In the genomic region with DNA sequence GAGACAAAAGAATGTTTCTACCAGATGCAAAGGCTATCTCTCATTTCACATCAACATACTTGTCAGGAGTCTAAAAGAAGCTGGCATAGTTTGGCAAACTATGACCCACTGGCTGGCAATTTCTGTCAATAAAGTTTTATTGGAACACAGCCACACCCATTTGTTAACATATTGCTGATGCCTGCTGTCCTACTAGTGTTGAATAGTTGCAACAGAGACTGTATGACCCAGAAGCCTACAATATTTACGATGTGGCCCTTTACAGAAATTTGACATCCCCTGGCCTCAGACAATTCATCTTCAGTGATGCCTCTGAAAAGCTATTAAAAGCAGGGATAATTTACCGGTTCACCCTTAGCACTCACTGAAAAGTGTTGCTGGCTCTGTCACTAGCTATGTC, we compare ENCODE assay signal across 11 cellular contexts.
DNase-seq lines count a peak whose midpoint lies in the region; ATAC-seq and TF ChIP-seq lines count a peak whose summit lies in the region.
"Had no signal": no experiment of that assay in that cellular context is flagged by ENCODE, and none has a peak within 500 bp of the region (broad histone marks: within the 10 kb centered on the region; RNA-seq: fewer than 3 reads in every experiment).

No MANE protein-coding gene starts in this region.

- no peaks in the 10 kb centered on the region for H3K27me3 ChIP-seq in aorta (ENCODE audit: control insufficient read depth in 1 of 2, insufficient read depth in 2 of 2, low read length in 1 of 2)

- no peak overlapping the region for H3K4me3 Mint-ChIP-seq in natural killer cell treated with Interleukin-12 subunit alpha and Interleukin-12 subunit beta and Interleukin-15 and Interleukin-18, amount 100 ng/mL, for 72 hours
- H3K4me3 Mint-ChIP-seq in natural killer cell (no peak overlapping the region), neural crest cell (no peak overlapping the region), progenitor cell of endocrine pancreas (ENCODE audit: low read depth) (no peak overlapping the region)

- H3K9me3 ChIP-seq in aorta (ENCODE audit: control insufficient read depth, low read length) = no peaks in the 10 kb centered on the region

- peak overlapping the region; percentile 92 to 94 for H3K27ac ChIP-seq in coronary artery
- peak overlapping the region; percentile 87 to 99 for H3K27ac ChIP-seq in aorta (ENCODE audit: low read depth in 1 of 2, low read length in 2 of 2)

- TF ChIP-seq CTCF in natural killer cell (IDR thresholded peaks at IDR 0.05) (no peak), coronary artery (IDR thresholded peaks at IDR 0.05) (no peak), neural crest cell (conservative IDR thresholded peaks at IDR 0.05) (no peak), progenitor cell of endocrine pancreas (IDR thresholded peaks at IDR 0.05; ENCODE audit: unreplicated experiment) (no peak)

- H3K4me3 ChIP-seq in coronary artery = peak overlapping the region; percentile 77
- peak overlapping the region in 1 of 2 donors; percentile 2 for H3K4me3 ChIP-seq in aorta (ENCODE audit: low read length in 2 of 2)

- no peak for DNase-seq in natural killer cell treated with Interleukin-12 subunit alpha and Interleukin-12 subunit beta and Interleukin-15 and Interleukin-18, amount 100 ng/mL, for 72 hours (ENCODE audit: low spot score)
- DNase-seq in natural killer cell (no peak), coronary artery (ENCODE audit: low spot score) (no peak), neural crest cell (ENCODE audit: low read depth, low spot score) (no peak), aorta (no peak), progenitor cell of endocrine pancreas (ENCODE audit: low spot score, unreplicated experiment) (no peak), ureter (ENCODE audit: low spot score) (no peak)
- DNase-seq in activated CD4-positive, alpha-beta T cell treated with anti-CD3 and anti-CD28 coated beads, Interleukin-2, amount 50 U/mL, for 48 hours = no peak
- DNase-seq: midbrain, NCI-H187, SHP77 treated with DMSO at 0.1 percent for 48 hours had no signal

- no peak for ATAC-seq in natural killer cell treated with Interleukin-12 subunit alpha and Interleukin-12 subunit beta and Interleukin-15 and Interleukin-18, amount 100 ng/mL, for 72 hours
- no peak for ATAC-seq in natural killer cell
- ATAC-seq in aorta (ENCODE audit: low FRiP score) = peak; percentile 7

- 45 to 51% methylated on average over 2 of the region's 2 CpGs for WGBS in aorta, 2 donors

- peaks cover 18 to 27% of the 10 kb centered on the region in 2 donors for H3K4me1 ChIP-seq in aorta (ENCODE audit: control insufficient read depth in 1 of 2, insufficient read depth in 2 of 2, low read length in 2 of 2)

- H3K27ac Mint-ChIP-seq in natural killer cell treated with Interleukin-12 subunit alpha and Interleukin-12 subunit beta and Interleukin-15 and Interleukin-18, amount 100 ng/mL, for 72 hours = peak overlapping the region; percentile 90 to 92
- H3K27ac Mint-ChIP-seq in natural killer cell (peak overlapping the region in 1 of 2 donors; percentile 89), neural crest cell (ENCODE audit: unreplicated experiment) (peak overlapping the region; percentile 57), progenitor cell of endocrine pancreas (no peak overlapping the region)

- H3K9me3 Mint-ChIP-seq in natural killer cell treated with Interleukin-12 subunit alpha and Interleukin-12 subunit beta and Interleukin-15 and Interleukin-18, amount 100 ng/mL, for 72 hours = no peaks in the 10 kb centered on the region
- no peaks in the 10 kb centered on the region for H3K9me3 Mint-ChIP-seq in natural killer cell
- peaks cover 4% of the 10 kb centered on the region for H3K9me3 Mint-ChIP-seq in neural crest cell
- no peaks in the 10 kb centered on the region for H3K9me3 Mint-ChIP-seq in progenitor cell of endocrine pancreas (ENCODE audit: low read depth)

- peaks cover 55% of the 10 kb centered on the region for H3K36me3 Mint-ChIP-seq in natural killer cell treated with Interleukin-12 subunit alpha and Interleukin-12 subunit beta and Interleukin-15 and Interleukin-18, amount 100 ng/mL, for 72 hours
- H3K36me3 Mint-ChIP-seq in natural killer cell (peaks cover 35% of the 10 kb centered on the region), neural crest cell (ENCODE audit: low read depth) (peaks cover 26% of the 10 kb centered on the region), progenitor cell of endocrine pancreas (ENCODE audit: insufficient read depth) (peaks cover 29% of the 10 kb centered on the region)

- peaks cover 5 to 7% of the 10 kb centered on the region in 2 donors for H3K36me3 ChIP-seq in aorta (ENCODE audit: control insufficient read depth in 1 of 2, insufficient read depth in 2 of 2, low read length in 1 of 2)

- H3K27me3 Mint-ChIP-seq in natural killer cell treated with Interleukin-12 subunit alpha and Interleukin-12 subunit beta and Interleukin-15 and Interleukin-18, amount 100 ng/mL, for 72 hours = no peaks in the 10 kb centered on the region
- no peaks in the 10 kb centered on the region for H3K27me3 Mint-ChIP-seq in natural killer cell (ENCODE audit: low read depth in 2 of 2)
- H3K27me3 Mint-ChIP-seq in neural crest cell (ENCODE audit: low read depth) = no peaks in the 10 kb centered on the region
- H3K27me3 Mint-ChIP-seq in progenitor cell of endocrine pancreas = no peaks in the 10 kb centered on the region

- intact Hi-C loops in natural killer cell (cut with micrococcal nuclease) (no loop called here), aorta (cut with DNase I) (loop anchor here in 1 of 2 donors (5.0 kb wide), 1 partner anchor 36 kb away; no protein-coding TSS in a partner anchor)

- H3K4me1 Mint-ChIP-seq in natural killer cell treated with Interleukin-12 subunit alpha and Interleukin-12 subunit beta and Interleukin-15 and Interleukin-18, amount 100 ng/mL, for 72 hours (ENCODE audit: low read depth in 2 of 2) = peaks cover 65 to 78% of the 10 kb centered on the region in 2 donors
- H3K4me1 Mint-ChIP-seq in natural killer cell (peaks cover 46 to 82% of the 10 kb centered on the region in 2 donors), neural crest cell (peaks cover 54% of the 10 kb centered on the region), progenitor cell of endocrine pancreas (ENCODE audit: low read depth) (peaks cover 9% of the 10 kb centered on the region)
